ENCODE assay signal across 1 cellular context in the genomic region with DNA sequence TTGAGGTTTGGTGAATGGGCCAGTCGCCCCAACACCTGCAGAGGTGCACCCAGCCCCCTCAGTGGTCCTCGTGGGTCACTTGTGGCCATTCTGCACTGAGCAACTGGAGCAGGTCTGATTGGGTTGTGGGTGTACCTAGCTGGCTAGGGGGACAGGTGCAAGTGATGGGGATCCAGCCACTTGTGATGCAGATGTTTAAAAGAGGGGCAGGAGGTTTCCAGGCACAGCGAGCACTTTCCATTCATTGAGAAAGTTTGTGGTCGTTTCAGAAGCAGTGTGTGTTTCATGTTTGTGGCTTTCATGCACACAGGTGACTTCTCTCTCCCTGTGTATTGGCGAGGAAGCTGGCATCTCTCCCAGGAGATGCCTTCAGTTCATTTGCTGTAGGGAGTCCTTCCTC.
A peak's percentile ranks its signal among the peaks of the same experiment; 100 is the strongest.
TF ChIP-seq lines count a peak whose summit lies in the region.

No MANE protein-coding gene starts in this region.

TF ChIP-seq in GM12878, 131 proteins besides CTCF, POLR2A, EP300 and RAD21:
- TF ChIP-seq RUNX3 (IDR thresholded peaks at IDR 0.05; ENCODE audit: low read length) (peak; percentile 90), BMI1 (IDR thresholded peaks at IDR 0.05; ENCODE audit: borderline replicate concordance) (no peak), MEF2B (IDR thresholded peaks at IDR 0.05; ENCODE audit: partially characterized antibody, poor library complexity, severe bottlenecking) (no peak), KLF5 (IDR thresholded peaks at IDR 0.05; ENCODE audit: partially characterized antibody) (no peak), BRCA1 (IDR thresholded peaks at IDR 0.05; ENCODE audit: low read depth, low read length) (no peak), CBFB (IDR thresholded peaks at IDR 0.05; ENCODE audit: low read depth) (no peak), SMAD1 (IDR thresholded peaks at IDR 0.05; ENCODE audit: low read depth, partially characterized antibody) (no peak), FOXM1 (IDR thresholded peaks at IDR 0.05; ENCODE audit: low read depth, low read length) (no peak), ZNF217 (IDR thresholded peaks at IDR 0.05) (no peak), RFX5 (IDR thresholded peaks at IDR 0.05; ENCODE audit: low read depth, low read length) (no peak), MYC (IDR thresholded peaks at IDR 0.05; ENCODE audit: insufficient read depth, insufficient read length, insufficient replicate concordance, low read length, severe bottlenecking) (no peak), RB1 (IDR thresholded peaks at IDR 0.05; ENCODE audit: borderline replicate concordance) (no peak), KAT2A (conservative IDR thresholded peaks at IDR 0.05; ENCODE audit: control insufficient read depth, low read depth, low read length) (no peak), HDAC6 (IDR thresholded peaks at IDR 0.05; ENCODE audit: unreplicated experiment) (no peak), CREB1 (IDR thresholded peaks at IDR 0.05; ENCODE audit: low read depth) (peak; percentile 20; the same call in 1 of the 2 replicates), IKZF1 (conservative IDR thresholded peaks at IDR 0.05) (0 out of 2 replicates have a peak, but pooled peaks have one; percentile 14), TCF3 (IDR thresholded peaks at IDR 0.05; ENCODE audit: borderline replicate concordance, insufficient read depth, low read depth, low read length) (peak; percentile 24; the same call in 1 of the 2 replicates), RCOR1 (conservative IDR thresholded peaks at IDR 0.05; ENCODE audit: low read depth, low read length) (no peak), SMC3 (IDR thresholded peaks at IDR 0.05; ENCODE audit: borderline replicate concordance, low read length) (no peak), EED (IDR thresholded peaks at IDR 0.05; ENCODE audit: low read depth) (peak; percentile 41; the same call in 1 of the 2 replicates), CHD4 (IDR thresholded peaks at IDR 0.05) (no peak)
- TF ChIP-seq, protein P1, sequence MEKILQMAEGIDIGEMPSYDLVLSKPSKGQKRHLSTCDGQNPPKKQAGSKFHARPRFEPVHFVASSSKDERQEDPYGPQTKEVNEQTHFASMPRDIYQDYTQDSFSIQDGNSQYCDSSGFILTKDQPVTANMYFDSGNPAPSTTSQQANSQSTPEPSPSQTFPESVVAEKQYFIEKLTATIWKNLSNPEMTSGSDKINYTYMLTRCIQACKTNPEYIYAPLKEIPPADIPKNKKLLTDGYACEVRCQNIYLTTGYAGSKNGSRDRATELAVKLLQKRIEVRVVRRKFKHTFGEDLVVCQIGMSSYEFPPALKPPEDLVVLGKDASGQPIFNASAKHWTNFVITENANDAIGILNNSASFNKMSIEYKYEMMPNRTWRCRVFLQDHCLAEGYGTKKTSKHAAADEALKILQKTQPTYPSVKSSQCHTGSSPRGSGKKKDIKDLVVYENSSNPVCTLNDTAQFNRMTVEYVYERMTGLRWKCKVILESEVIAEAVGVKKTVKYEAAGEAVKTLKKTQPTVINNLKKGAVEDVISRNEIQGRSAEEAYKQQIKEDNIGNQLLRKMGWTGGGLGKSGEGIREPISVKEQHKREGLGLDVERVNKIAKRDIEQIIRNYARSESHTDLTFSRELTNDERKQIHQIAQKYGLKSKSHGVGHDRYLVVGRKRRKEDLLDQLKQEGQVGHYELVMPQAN (conservative IDR thresholded peaks at IDR 0.05): no peak
- TF ChIP-seq, protein P2, sequence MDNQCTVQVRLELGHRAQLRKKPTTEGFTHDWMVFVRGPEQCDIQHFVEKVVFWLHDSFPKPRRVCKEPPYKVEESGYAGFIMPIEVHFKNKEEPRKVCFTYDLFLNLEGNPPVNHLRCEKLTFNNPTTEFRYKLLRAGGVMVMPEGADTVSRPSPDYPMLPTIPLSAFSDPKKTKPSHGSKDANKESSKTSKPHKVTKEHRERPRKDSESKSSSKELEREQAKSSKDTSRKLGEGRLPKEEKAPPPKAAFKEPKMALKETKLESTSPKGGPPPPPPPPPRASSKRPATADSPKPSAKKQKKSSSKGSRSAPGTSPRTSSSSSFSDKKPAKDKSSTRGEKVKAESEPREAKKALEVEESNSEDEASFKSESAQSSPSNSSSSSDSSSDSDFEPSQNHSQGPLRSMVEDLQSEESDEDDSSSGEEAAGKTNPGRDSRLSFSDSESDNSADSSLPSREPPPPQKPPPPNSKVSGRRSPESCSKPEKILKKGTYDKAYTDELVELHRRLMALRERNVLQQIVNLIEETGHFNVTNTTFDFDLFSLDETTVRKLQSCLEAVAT (IDR thresholded peaks at IDR 0.05): no peak
- TF ChIP-seq, protein P3, sequence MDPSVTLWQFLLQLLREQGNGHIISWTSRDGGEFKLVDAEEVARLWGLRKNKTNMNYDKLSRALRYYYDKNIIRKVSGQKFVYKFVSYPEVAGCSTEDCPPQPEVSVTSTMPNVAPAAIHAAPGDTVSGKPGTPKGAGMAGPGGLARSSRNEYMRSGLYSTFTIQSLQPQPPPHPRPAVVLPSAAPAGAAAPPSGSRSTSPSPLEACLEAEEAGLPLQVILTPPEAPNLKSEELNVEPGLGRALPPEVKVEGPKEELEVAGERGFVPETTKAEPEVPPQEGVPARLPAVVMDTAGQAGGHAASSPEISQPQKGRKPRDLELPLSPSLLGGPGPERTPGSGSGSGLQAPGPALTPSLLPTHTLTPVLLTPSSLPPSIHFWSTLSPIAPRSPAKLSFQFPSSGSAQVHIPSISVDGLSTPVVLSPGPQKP (IDR thresholded peaks at IDR 0.05; ENCODE audit: low read depth, low read length): no peak
- TF ChIP-seq, protein P4, sequence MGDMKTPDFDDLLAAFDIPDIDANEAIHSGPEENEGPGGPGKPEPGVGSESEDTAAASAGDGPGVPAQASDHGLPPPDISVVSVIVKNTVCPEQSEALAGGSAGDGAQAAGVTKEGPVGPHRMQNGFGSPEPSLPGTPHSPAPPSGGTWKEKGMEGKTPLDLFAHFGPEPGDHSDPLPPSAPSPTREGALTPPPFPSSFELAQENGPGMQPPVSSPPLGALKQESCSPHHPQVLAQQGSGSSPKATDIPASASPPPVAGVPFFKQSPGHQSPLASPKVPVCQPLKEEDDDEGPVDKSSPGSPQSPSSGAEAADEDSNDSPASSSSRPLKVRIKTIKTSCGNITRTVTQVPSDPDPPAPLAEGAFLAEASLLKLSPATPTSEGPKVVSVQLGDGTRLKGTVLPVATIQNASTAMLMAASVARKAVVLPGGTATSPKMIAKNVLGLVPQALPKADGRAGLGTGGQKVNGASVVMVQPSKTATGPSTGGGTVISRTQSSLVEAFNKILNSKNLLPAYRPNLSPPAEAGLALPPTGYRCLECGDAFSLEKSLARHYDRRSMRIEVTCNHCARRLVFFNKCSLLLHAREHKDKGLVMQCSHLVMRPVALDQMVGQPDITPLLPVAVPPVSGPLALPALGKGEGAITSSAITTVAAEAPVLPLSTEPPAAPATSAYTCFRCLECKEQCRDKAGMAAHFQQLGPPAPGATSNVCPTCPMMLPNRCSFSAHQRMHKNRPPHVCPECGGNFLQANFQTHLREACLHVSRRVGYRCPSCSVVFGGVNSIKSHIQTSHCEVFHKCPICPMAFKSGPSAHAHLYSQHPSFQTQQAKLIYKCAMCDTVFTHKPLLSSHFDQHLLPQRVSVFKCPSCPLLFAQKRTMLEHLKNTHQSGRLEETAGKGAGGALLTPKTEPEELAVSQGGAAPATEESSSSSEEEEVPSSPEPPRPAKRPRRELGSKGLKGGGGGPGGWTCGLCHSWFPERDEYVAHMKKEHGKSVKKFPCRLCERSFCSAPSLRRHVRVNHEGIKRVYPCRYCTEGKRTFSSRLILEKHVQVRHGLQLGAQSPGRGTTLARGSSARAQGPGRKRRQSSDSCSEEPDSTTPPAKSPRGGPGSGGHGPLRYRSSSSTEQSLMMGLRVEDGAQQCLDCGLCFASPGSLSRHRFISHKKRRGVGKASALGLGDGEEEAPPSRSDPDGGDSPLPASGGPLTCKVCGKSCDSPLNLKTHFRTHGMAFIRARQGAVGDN (IDR thresholded peaks at IDR 0.05): no peak
- TF ChIP-seq, protein P5, sequence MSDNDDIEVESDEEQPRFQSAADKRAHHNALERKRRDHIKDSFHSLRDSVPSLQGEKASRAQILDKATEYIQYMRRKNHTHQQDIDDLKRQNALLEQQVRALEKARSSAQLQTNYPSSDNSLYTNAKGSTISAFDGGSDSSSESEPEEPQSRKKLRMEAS (IDR thresholded peaks at IDR 0.05; ENCODE audit: low read depth, low read length): no peak
- TF ChIP-seq, protein P6, sequence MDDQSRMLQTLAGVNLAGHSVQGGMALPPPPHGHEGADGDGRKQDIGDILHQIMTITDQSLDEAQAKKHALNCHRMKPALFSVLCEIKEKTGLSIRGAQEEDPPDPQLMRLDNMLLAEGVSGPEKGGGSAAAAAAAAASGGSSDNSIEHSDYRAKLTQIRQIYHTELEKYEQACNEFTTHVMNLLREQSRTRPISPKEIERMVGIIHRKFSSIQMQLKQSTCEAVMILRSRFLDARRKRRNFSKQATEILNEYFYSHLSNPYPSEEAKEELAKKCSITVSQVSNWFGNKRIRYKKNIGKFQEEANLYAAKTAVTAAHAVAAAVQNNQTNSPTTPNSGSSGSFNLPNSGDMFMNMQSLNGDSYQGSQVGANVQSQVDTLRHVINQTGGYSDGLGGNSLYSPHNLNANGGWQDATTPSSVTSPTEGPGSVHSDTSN (IDR thresholded peaks at IDR 0.05; ENCODE audit: insufficient replicate concordance, low read depth, low read length): no peak
- TF ChIP-seq, protein P7, sequence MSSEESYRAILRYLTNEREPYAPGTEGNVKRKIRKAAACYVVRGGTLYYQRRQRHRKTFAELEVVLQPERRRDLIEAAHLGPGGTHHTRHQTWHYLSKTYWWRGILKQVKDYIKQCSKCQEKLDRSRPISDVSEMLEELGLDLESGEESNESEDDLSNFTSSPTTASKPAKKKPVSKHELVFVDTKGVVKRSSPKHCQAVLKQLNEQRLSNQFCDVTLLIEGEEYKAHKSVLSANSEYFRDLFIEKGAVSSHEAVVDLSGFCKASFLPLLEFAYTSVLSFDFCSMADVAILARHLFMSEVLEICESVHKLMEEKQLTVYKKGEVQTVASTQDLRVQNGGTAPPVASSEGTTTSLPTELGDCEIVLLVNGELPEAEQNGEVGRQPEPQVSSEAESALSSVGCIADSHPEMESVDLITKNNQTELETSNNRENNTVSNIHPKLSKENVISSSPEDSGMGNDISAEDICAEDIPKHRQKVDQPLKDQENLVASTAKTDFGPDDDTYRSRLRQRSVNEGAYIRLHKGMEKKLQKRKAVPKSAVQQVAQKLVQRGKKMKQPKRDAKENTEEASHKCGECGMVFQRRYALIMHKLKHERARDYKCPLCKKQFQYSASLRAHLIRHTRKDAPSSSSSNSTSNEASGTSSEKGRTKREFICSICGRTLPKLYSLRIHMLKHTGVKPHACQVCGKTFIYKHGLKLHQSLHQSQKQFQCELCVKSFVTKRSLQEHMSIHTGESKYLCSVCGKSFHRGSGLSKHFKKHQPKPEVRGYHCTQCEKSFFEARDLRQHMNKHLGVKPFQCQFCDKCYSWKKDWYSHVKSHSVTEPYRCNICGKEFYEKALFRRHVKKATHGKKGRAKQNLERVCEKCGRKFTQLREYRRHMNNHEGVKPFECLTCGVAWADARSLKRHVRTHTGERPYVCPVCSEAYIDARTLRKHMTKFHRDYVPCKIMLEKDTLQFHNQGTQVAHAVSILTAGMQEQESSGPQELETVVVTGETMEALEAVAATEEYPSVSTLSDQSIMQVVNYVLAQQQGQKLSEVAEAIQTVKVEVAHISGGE (CRISPR knock-in tag; IDR thresholded peaks at IDR 0.05): no peak
- TF ChIP-seq, protein P8, sequence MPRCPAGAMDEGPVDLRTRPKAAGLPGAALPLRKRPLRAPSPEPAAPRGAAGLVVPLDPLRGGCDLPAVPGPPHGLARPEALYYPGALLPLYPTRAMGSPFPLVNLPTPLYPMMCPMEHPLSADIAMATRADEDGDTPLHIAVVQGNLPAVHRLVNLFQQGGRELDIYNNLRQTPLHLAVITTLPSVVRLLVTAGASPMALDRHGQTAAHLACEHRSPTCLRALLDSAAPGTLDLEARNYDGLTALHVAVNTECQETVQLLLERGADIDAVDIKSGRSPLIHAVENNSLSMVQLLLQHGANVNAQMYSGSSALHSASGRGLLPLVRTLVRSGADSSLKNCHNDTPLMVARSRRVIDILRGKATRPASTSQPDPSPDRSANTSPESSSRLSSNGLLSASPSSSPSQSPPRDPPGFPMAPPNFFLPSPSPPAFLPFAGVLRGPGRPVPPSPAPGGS (IDR thresholded peaks at IDR 0.05; ENCODE audit: borderline replicate concordance, insufficient read depth, low read depth, low read length, poor library complexity, severe bottlenecking): no peak
- TF ChIP-seq, protein P9, sequence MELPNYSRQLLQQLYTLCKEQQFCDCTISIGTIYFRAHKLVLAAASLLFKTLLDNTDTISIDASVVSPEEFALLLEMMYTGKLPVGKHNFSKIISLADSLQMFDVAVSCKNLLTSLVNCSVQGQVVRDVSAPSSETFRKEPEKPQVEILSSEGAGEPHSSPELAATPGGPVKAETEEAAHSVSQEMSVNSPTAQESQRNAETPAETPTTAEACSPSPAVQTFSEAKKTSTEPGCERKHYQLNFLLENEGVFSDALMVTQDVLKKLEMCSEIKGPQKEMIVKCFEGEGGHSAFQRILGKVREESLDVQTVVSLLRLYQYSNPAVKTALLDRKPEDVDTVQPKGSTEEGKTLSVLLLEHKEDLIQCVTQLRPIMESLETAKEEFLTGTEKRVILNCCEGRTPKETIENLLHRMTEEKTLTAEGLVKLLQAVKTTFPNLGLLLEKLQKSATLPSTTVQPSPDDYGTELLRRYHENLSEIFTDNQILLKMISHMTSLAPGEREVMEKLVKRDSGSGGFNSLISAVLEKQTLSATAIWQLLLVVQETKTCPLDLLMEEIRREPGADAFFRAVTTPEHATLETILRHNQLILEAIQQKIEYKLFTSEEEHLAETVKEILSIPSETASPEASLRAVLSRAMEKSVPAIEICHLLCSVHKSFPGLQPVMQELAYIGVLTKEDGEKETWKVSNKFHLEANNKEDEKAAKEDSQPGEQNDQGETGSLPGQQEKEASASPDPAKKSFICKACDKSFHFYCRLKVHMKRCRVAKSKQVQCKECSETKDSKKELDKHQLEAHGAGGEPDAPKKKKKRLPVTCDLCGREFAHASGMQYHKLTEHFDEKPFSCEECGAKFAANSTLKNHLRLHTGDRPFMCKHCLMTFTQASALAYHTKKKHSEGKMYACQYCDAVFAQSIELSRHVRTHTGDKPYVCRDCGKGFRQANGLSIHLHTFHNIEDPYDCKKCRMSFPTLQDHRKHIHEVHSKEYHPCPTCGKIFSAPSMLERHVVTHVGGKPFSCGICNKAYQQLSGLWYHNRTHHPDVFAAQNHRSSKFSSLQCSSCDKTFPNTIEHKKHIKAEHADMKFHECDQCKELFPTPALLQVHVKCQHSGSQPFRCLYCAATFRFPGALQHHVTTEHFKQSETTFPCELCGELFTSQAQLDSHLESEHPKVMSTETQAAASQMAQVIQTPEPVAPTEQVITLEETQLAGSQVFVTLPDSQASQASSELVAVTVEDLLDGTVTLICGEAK (IDR thresholded peaks at IDR 0.05; ENCODE audit: borderline replicate concordance): no peak
